1 cellular context compared by ENCODE assay signal in genomic region chr17:29590261-29590978, GRCh38.
A peak's percentile ranks its signal among the peaks of the same experiment; 100 is the strongest.
TF ChIP-seq lines count a peak whose summit lies in the region.

No MANE protein-coding gene starts in this region.

TF ChIP-seq in HEK293, 187 proteins besides CTCF, POLR2A, EP300 and RAD21 (continued from another document and continues in another):
- TF ChIP-seq ZNF76 (tag by site-specific recombination; IDR thresholded peaks at IDR 0.05; ENCODE audit: borderline replicate concordance, low read depth) (peak; percentile 12; the same call in 1 of the 2 replicates), ZBTB6 (tag by site-specific recombination; IDR thresholded peaks at IDR 0.05) (peak; percentile 75; the same call in 1 of the 2 replicates), ZNF138 (tag by site-specific recombination; IDR thresholded peaks at IDR 0.05; ENCODE audit: borderline replicate concordance) (no peak), ZNF266 (tag by site-specific recombination; IDR thresholded peaks at IDR 0.05; ENCODE audit: low read depth) (no peak), ZNF549 (tag by site-specific recombination; IDR thresholded peaks at IDR 0.05) (no peak), PRDM10 (tag by site-specific recombination; IDR thresholded peaks at IDR 0.05) (peak; percentile 74), ZSCAN16 (tag by site-specific recombination; IDR thresholded peaks at IDR 0.05) (no peak), ZNF391 (tag by site-specific recombination; IDR thresholded peaks at IDR 0.05; ENCODE audit: borderline replicate concordance, low read depth) (no peak), ZNF510 (tag by site-specific recombination; IDR thresholded peaks at IDR 0.05; ENCODE audit: insufficient replicate concordance) (no peak), ZNF350 (tag by site-specific recombination; IDR thresholded peaks at IDR 0.05) (no peak), ZNF555 (tag by site-specific recombination; conservative IDR thresholded peaks at IDR 0.05) (no peak), ZNF785 (tag by site-specific recombination; IDR thresholded peaks at IDR 0.05) (no peak), ATF2 (tag by site-specific recombination; IDR thresholded peaks at IDR 0.05; ENCODE audit: low read depth) (no peak), ZNF645 (tag by site-specific recombination; IDR thresholded peaks at IDR 0.05) (no peak), PATZ1 (tag by site-specific recombination; IDR thresholded peaks at IDR 0.05) (peak; percentile 38), BCL11B (tag by site-specific recombination; IDR thresholded peaks at IDR 0.05; ENCODE audit: low read depth) (0 out of 2 replicates have a peak, but pooled peaks have one; percentile 16), ZNF514 (tag by site-specific recombination; IDR thresholded peaks at IDR 0.05) (no peak), ZBTB8A (tag by site-specific recombination; IDR thresholded peaks at IDR 0.05) (no peak), ZNF169 (tag by site-specific recombination; IDR thresholded peaks at IDR 0.05) (no peak), ZNF362 (tag by site-specific recombination; IDR thresholded peaks at IDR 0.05) (no peak), OSR2 (tag by site-specific recombination; IDR thresholded peaks at IDR 0.05) (no peak), ZNF184 (tag by site-specific recombination; IDR thresholded peaks at IDR 0.05) (no peak), ZNF791 (tag by site-specific recombination; IDR thresholded peaks at IDR 0.05) (no peak), ZBTB21 (tag by site-specific recombination; IDR thresholded peaks at IDR 0.05) (no peak), SP7 (tag by site-specific recombination; IDR thresholded peaks at IDR 0.05) (peak; percentile 47), GLI4 (tag by site-specific recombination; IDR thresholded peaks at IDR 0.05) (no peak), ELK4 (IDR thresholded peaks at IDR 0.05; ENCODE audit: borderline replicate concordance, low read depth, low read length) (no peak), TSHZ1 (tag by site-specific recombination; IDR thresholded peaks at IDR 0.05; ENCODE audit: borderline replicate concordance) (no peak), BCL11A (tag by site-specific recombination; IDR thresholded peaks at IDR 0.05; ENCODE audit: low read depth) (0 out of 2 replicates have a peak, but pooled peaks have one; percentile 24), ZNF112 (tag by site-specific recombination; IDR thresholded peaks at IDR 0.05) (no peak), ZNF701 (tag by site-specific recombination; IDR thresholded peaks at IDR 0.05) (no peak), ZNF513 (tag by site-specific recombination; IDR thresholded peaks at IDR 0.05) (no peak), ZNF239 (tag by site-specific recombination; IDR thresholded peaks at IDR 0.05) (no peak), PRDM1 (tag by site-specific recombination; IDR thresholded peaks at IDR 0.05) (no peak), ZNF600 (tag by site-specific recombination; IDR thresholded peaks at IDR 0.05) (peak; percentile 34; the same call in 1 of the 2 replicates), ZNF521 (tag by site-specific recombination; IDR thresholded peaks at IDR 0.05) (no peak), ZNF488 (tag by site-specific recombination; IDR thresholded peaks at IDR 0.05) (no peak), ZNF843 (tag by site-specific recombination; IDR thresholded peaks at IDR 0.05) (no peak), KLF16 (tag by site-specific recombination; IDR thresholded peaks at IDR 0.05) (no peak), ZNF416 (tag by site-specific recombination; IDR thresholded peaks at IDR 0.05) (no peak), ZNF423 (tag by site-specific recombination; IDR thresholded peaks at IDR 0.05) (0 out of 2 replicates have a peak, but pooled peaks have one; percentile 26), ZNF19 (tag by site-specific recombination; IDR thresholded peaks at IDR 0.05; ENCODE audit: low read depth) (no peak), ZNF202 (tag by site-specific recombination; IDR thresholded peaks at IDR 0.05; ENCODE audit: borderline replicate concordance) (no peak), ZNF792 (tag by site-specific recombination; IDR thresholded peaks at IDR 0.05) (no peak), TRIM28 (IDR thresholded peaks at IDR 0.05; ENCODE audit: borderline replicate concordance, low read length) (no peak)
